ENCODE assay signal across 8 cellular contexts in the genomic region with DNA sequence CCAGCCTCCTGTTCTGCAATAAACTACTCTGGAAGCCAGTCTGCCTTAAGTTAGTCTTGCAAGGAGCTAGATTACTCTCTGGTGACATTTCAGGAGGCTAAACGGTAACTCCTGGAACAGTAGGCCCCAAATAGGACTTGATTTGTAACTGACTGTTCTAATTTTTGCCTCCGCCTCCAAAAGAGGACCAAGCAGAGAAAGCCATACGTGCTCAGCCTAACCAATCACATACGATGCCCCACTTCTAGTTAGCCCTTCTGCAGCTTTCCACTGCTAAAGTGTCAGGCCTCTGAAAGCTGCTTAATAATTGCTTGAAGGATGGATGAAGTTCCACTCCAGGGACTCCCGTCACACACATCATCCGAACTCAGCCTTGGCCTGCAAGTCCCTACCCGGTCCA. TPM values are rescaled to one million over a fixed set of nuclear protein-coding genes. Genes with fewer than 3 reads are reported as not detected.
A peak's percentile ranks its signal among the peaks of the same experiment; 100 is the strongest.
DNase-seq lines count a peak whose midpoint lies in the region; ATAC-seq lines count a peak whose summit lies in the region.

No MANE protein-coding gene starts in this region.

- no peak for ATAC-seq in effector memory CD8-positive, alpha-beta T cell (replicated peaks)
- ATAC-seq in naive thymus-derived CD8-positive, alpha-beta T cell, result no peak
- ATAC-seq in HG02763 (IDR thresholded peaks at IDR 0.05; ENCODE audit: unreplicated experiment) (no peak), HG02798 (IDR thresholded peaks at IDR 0.05; ENCODE audit: poor library complexity, unreplicated experiment) (no peak), HG03196 (IDR thresholded peaks at IDR 0.05; ENCODE audit: unreplicated experiment) (no peak)

- peak overlapping the region; percentile 97 for H3K9ac ChIP-seq in ES-I3 (ENCODE audit: low read depth, low read length)

- no peaks in the 10 kb centered on the region for H3K27me3 Mint-ChIP-seq in effector memory CD8-positive, alpha-beta T cell
- no peaks in the 10 kb centered on the region for H3K27me3 Mint-ChIP-seq in naive thymus-derived CD8-positive, alpha-beta T cell

- H3K27ac Mint-ChIP-seq in effector memory CD8-positive, alpha-beta T cell, result peak overlapping the region; percentile 99
- H3K27ac Mint-ChIP-seq in naive thymus-derived CD8-positive, alpha-beta T cell, result peak overlapping the region; percentile 94 to 99 (median 98)

- peak overlapping the region; percentile 94 to 95 for H3K4me3 Mint-ChIP-seq in effector memory CD8-positive, alpha-beta T cell
- H3K4me3 Mint-ChIP-seq in naive thymus-derived CD8-positive, alpha-beta T cell, result peak overlapping the region; percentile 90 to 97 (median 94)

- H3K9me3 Mint-ChIP-seq in effector memory CD8-positive, alpha-beta T cell, result no peaks in the 10 kb centered on the region
- H3K9me3 Mint-ChIP-seq in naive thymus-derived CD8-positive, alpha-beta T cell, result peaks cover 0 to 9% (median 3%) of the 10 kb centered on the region in 9 donors

- no peaks in the 10 kb centered on the region; the same call in 1 of the 2 replicates for H3K36me3 ChIP-seq in ES-I3 (ENCODE audit: insufficient read depth, low read length)

- no peaks in the 10 kb centered on the region for H3K4me1 ChIP-seq in ES-I3 (ENCODE audit: insufficient read depth, low read length)

- H3K9me3 ChIP-seq in ES-I3 (ENCODE audit: control insufficient read depth, insufficient read depth, low read length), result no peaks in the 10 kb centered on the region

- H3K36me3 Mint-ChIP-seq in effector memory CD8-positive, alpha-beta T cell (ENCODE audit: insufficient read depth), result peaks cover 19% of the 10 kb centered on the region
- H3K36me3 Mint-ChIP-seq in naive thymus-derived CD8-positive, alpha-beta T cell, result peaks cover 19 to 40% (median 31%) of the 10 kb centered on the region in 3 donors

- POLR2A ChIA-PET in naive thymus-derived CD8-positive, alpha-beta T cell (lab: Charles Lee), result interaction anchor here (1.2 to 2.2 kb wide), 4 partner anchors 38 to 61 kb away, joined by 3 to 11 read pairs (median 6); a partner anchor contains a TSS

- H3K4me1 Mint-ChIP-seq in effector memory CD8-positive, alpha-beta T cell (ENCODE audit: low read depth in 2 of 2), result peaks cover 26 to 28% of the 10 kb centered on the region in 2 donors
- H3K4me1 Mint-ChIP-seq in naive thymus-derived CD8-positive, alpha-beta T cell, result peaks cover 16 to 42% (median 36%) of the 10 kb centered on the region in 4 donors

- DNase-seq in OCI-M1 (lab: John Stamatoyannopoulos, UW) (peak; percentile 51), NCI-H524 treated with DMSO at 0.1 percent for 48 hours (lab: John Stamatoyannopoulos, UW) (no peak)
- DNase-seq in effector memory CD8-positive, alpha-beta T cell, result no peak
- DNase-seq in naive thymus-derived CD8-positive, alpha-beta T cell, result no peak

RNA-seq across cellular contexts. Expression of a gene that starts 0.7 kb away (rescaled TPM):
- 10 to 100 TPM; 22.3 to 24.3 TPM for total RNA-seq in naive thymus-derived CD8-positive, alpha-beta T cell
- polyA plus RNA-seq in naive thymus-derived CD8-positive, alpha-beta T cell, result 1 to 10 TPM; 3.2 to 3.8 (median 3.6) TPM

RNA-seq across cellular contexts. Expression of a gene that starts 10.4 kb away (rescaled TPM):
- total RNA-seq in naive thymus-derived CD8-positive, alpha-beta T cell, result 1 to 10 TPM; 1.0 to 2.0 TPM
- not detected for polyA plus RNA-seq in naive thymus-derived CD8-positive, alpha-beta T cell

RNA-seq across cellular contexts. Expression of a gene that starts 39.1 kb away (rescaled TPM):
- 10 to 100 TPM; 74.4 to 85.3 TPM for total RNA-seq in naive thymus-derived CD8-positive, alpha-beta T cell
- 1 to 10 TPM; 5.4 to 9.4 (median 6.0) TPM for polyA plus RNA-seq in naive thymus-derived CD8-positive, alpha-beta T cell

RNA-seq across cellular contexts. Expression of a gene that starts 49.9 kb away (rescaled TPM):
- total RNA-seq in naive thymus-derived CD8-positive, alpha-beta T cell, result 10 to 100 TPM; 77.4 to 77.6 TPM
- polyA plus RNA-seq in naive thymus-derived CD8-positive, alpha-beta T cell, result 10 to 100 TPM; 21.7 to 30.6 (median 29.2) TPM
